Comparison of ENCODE assay signal across 19 cellular contexts in the genomic region with DNA sequence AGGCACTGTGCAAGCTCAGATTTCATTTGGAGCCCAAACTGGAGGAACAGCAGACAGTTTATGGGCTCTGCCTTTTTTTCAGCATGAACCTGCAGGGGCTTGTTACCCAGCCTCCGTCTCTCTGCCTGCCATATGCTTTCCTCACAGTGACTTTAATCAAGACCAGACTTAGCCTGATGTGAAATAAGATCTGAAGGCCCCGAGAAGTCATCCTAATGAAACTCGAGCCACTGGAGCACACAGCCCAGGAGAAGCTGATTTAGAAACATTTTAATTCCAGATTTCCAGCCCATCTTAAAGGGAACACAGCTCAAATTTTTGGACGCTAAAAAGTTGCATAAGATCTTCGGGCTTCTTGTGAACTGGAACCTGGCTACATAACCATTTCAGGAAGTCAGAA. TPM values are rescaled to one million over a fixed set of nuclear protein-coding genes. Genes with fewer than 3 reads are reported as not detected.
DNase-seq lines count a peak whose midpoint lies in the region; TF ChIP-seq lines count a peak whose summit lies in the region.
"Had no signal": no experiment of that assay in that cellular context is flagged by ENCODE, and none has a peak within 500 bp of the region (broad histone marks: within the 10 kb centered on the region; RNA-seq: fewer than 3 reads in every experiment).

No MANE protein-coding gene starts in this region.

- 80 to 89% methylated on average over 4 to 5 of the region's 5 CpGs for WGBS in endodermal cell (ENCODE audit: insufficient coverage in 1 of 2, insufficient read length in 1 of 2), 2 experiments
- WGBS in neuronal stem cell (ENCODE audit: extremely low coverage in 2 of 2, insufficient read length in 2 of 2, insufficient replicate concordance in 1 of 2), 2 donors, result no CpG with 5 or more reads among the region's 5 CpGs
- 63 to 66% methylated on average over 2 to 5 of the region's 5 CpGs for WGBS in transverse colon (ENCODE audit: low coverage in 1 of 2), 2 donors

- no peak overlapping the region for H2BK120ac ChIP-seq in neuronal stem cell (ENCODE audit: low read depth, low read length)

- no peaks in the 10 kb centered on the region for H3K9me3 Mint-ChIP-seq in endodermal cell
- H3K9me3 Mint-ChIP-seq in activated T-helper 2 cell treated with anti-CD3 and anti-CD28 coated beads, Interferon-gamma antibody, Interleukin-2, Interleukin-4, amounts not matched to agents 10 μg/mL and 5 μg/mL and 100 μg/mL, durations not matched to agents 14 hours and 24 hours and 36 hours, result no peaks in the 10 kb centered on the region
- H3K9me3 Mint-ChIP-seq: activated CD4-positive, alpha-beta memory T cell treated with anti-CD3 and anti-CD28 coated beads, Interleukin-2, amount 10 ng/mL, durations not matched to agents 7 days and 5 days had no signal

- H3K36me3 Mint-ChIP-seq in endodermal cell (ENCODE audit: low read depth), result no peaks in the 10 kb centered on the region
- no peaks in the 10 kb centered on the region for H3K36me3 Mint-ChIP-seq in activated T-helper 2 cell treated with anti-CD3 and anti-CD28 coated beads, Interferon-gamma antibody, Interleukin-2, Interleukin-4, amounts not matched to agents 10 μg/mL and 5 μg/mL and 100 μg/mL, durations not matched to agents 14 hours and 24 hours and 36 hours (ENCODE audit: low read depth)

- H3K4me1 Mint-ChIP-seq in endodermal cell, result no peaks in the 10 kb centered on the region
- H3K4me1 Mint-ChIP-seq in activated T-helper 2 cell treated with anti-CD3 and anti-CD28 coated beads, Interferon-gamma antibody, Interleukin-2, Interleukin-4, amounts not matched to agents 10 μg/mL and 5 μg/mL and 100 μg/mL, durations not matched to agents 14 hours and 24 hours and 36 hours (ENCODE audit: low read depth), result no peaks in the 10 kb centered on the region
- H3K4me1 Mint-ChIP-seq: activated CD4-positive, alpha-beta memory T cell treated with anti-CD3 and anti-CD28 coated beads, Interleukin-2, amount 10 ng/mL, durations not matched to agents 7 days and 5 days had no signal

- DNase-seq in DMS 273 treated with DMSO at 0.1 percent for 48 hours (lab: John Stamatoyannopoulos, UW) (peak; percentile 79), NCI-H2171 (lab: John Stamatoyannopoulos, UW) (peak; percentile 72), endodermal cell (no peak), neuronal stem cell (ENCODE audit: low spot score) (no peak), COR-L47 (lab: John Stamatoyannopoulos, UW) (no peak), transverse colon (no peak)
- DNase-seq in stimulated activated CD4-positive, alpha-beta T cell treated with anti-CD3 and anti-CD28 coated beads, Interleukin-1b, Interleukin-23, amount 100 ng/mL, for 48 hours, result no peak
- no peak for DNase-seq in activated T-helper 2 cell treated with anti-CD3 and anti-CD28 coated beads, Interferon-gamma antibody, Interleukin-2, Interleukin-4, amounts not matched to agents 10 μg/mL and 5 μg/mL and 100 μg/mL, durations not matched to agents 14 hours and 24 hours and 36 hours (ENCODE audit: low spot score)
- DNase-seq: activated CD4-positive, alpha-beta memory T cell treated with anti-CD3 and anti-CD28 coated beads, Interleukin-2, amount 10 ng/mL, durations not matched to agents 7 days and 5 days; activated T-cell treated with anti-CD3 and anti-CD28 coated beads, Interleukin-2, amount 50 U/mL, for 48 hours; DMS53; glutamatergic neuron; KG1; NCI-H1436; NCI-H526; PC-9; SW 1271 had no signal

- in situ Hi-C loops in transverse colon (cut with MboI; ENCODE audit: low pct_ligation_motif_present in 1 of 4, low pct_unique_long_range_greater_than_20kb in 1 of 4, low sequenced_read_pairs in 3 of 4), result no loop called here

- H3K18ac ChIP-seq in neuronal stem cell (ENCODE audit: low read length), result no peak overlapping the region

- no peak overlapping the region for H4K8ac ChIP-seq in neuronal stem cell (ENCODE audit: low read depth, low read length)

- no peak overlapping the region for H3K4ac ChIP-seq in neuronal stem cell (ENCODE audit: low read length)

- no peaks in the 10 kb centered on the region for H3K79me1 ChIP-seq in neuronal stem cell (ENCODE audit: low read depth, low read length)

- no peak overlapping the region for H3K4me3 Mint-ChIP-seq in endodermal cell
- H3K4me3 Mint-ChIP-seq in activated T-helper 2 cell treated with anti-CD3 and anti-CD28 coated beads, Interferon-gamma antibody, Interleukin-2, Interleukin-4, amounts not matched to agents 10 μg/mL and 5 μg/mL and 100 μg/mL, durations not matched to agents 14 hours and 24 hours and 36 hours (ENCODE audit: low read depth), result no peak overlapping the region
- H3K4me3 Mint-ChIP-seq: activated CD4-positive, alpha-beta memory T cell treated with anti-CD3 and anti-CD28 coated beads, Interleukin-2, amount 10 ng/mL, durations not matched to agents 7 days and 5 days had no signal

- H2BK15ac ChIP-seq in neuronal stem cell (ENCODE audit: low read length), result no peak overlapping the region

- H3K14ac ChIP-seq in neuronal stem cell (ENCODE audit: low read length), result no peak overlapping the region

- H3K27ac Mint-ChIP-seq in endodermal cell, result no peak overlapping the region
- no peak overlapping the region for H3K27ac Mint-ChIP-seq in activated T-helper 2 cell treated with anti-CD3 and anti-CD28 coated beads, Interferon-gamma antibody, Interleukin-2, Interleukin-4, amounts not matched to agents 10 μg/mL and 5 μg/mL and 100 μg/mL, durations not matched to agents 14 hours and 24 hours and 36 hours
- H3K27ac Mint-ChIP-seq: activated CD4-positive, alpha-beta memory T cell treated with anti-CD3 and anti-CD28 coated beads, Interleukin-2, amount 10 ng/mL, durations not matched to agents 7 days and 5 days had no signal

- H2AK5ac ChIP-seq in neuronal stem cell (ENCODE audit: low read depth, low read length), result no peak overlapping the region

- H3K9ac ChIP-seq in endodermal cell (ENCODE audit: extremely low read depth, low read length, poor library complexity, severe bottlenecking) (no peak overlapping the region), neuronal stem cell (ENCODE audit: low read depth, low read length, poor library complexity) (no peak overlapping the region)
- H3K9ac ChIP-seq: BLaER1 had no signal

- peak overlapping the region; percentile 78 for H2AFZ ChIP-seq in neuronal stem cell (ENCODE audit: low read length)
- H2AFZ ChIP-seq: PC-9 had no signal

- H2BK12ac ChIP-seq in neuronal stem cell (ENCODE audit: low read length), result no peak overlapping the region

- H3K27ac ChIP-seq in endodermal cell (ENCODE audit: low read depth, low read length), result peak overlapping the region; percentile 27
- H3K27ac ChIP-seq in neuronal stem cell (replicated peaks; ENCODE audit: low read length), result no peak overlapping the region
- H3K27ac ChIP-seq in transverse colon, result no peak overlapping the region
- H3K27ac ChIP-seq: BLaER1, PC-9, suprapubic skin had no signal

- H3K27me3 Mint-ChIP-seq in endodermal cell (ENCODE audit: insufficient read depth), result no peaks in the 10 kb centered on the region
- H3K27me3 Mint-ChIP-seq in activated T-helper 2 cell treated with anti-CD3 and anti-CD28 coated beads, Interferon-gamma antibody, Interleukin-2, Interleukin-4, amounts not matched to agents 10 μg/mL and 5 μg/mL and 100 μg/mL, durations not matched to agents 14 hours and 24 hours and 36 hours (ENCODE audit: low read depth), result no peaks in the 10 kb centered on the region
- H3K27me3 Mint-ChIP-seq: activated CD4-positive, alpha-beta memory T cell treated with anti-CD3 and anti-CD28 coated beads, Interleukin-2, amount 10 ng/mL, durations not matched to agents 7 days and 5 days had no signal

- no peak overlapping the region for H3K23ac ChIP-seq in neuronal stem cell (ENCODE audit: low read depth, low read length, poor library complexity)

- no peaks in the 10 kb centered on the region for H3K27me3 ChIP-seq in endodermal cell (ENCODE audit: control insufficient read depth, insufficient read depth, low read length, poor library complexity, severe bottlenecking)
- H3K27me3 ChIP-seq in neuronal stem cell (ENCODE audit: control insufficient read depth in 3 of 3, insufficient read depth in 3 of 3, low read depth in 1 of 3, low read length in 3 of 3), result no peaks in the 10 kb centered on the region
- H3K27me3 ChIP-seq in transverse colon, result no peaks in the 10 kb centered on the region
- H3K27me3 ChIP-seq: BLaER1, suprapubic skin had no signal

- H3K4me3 ChIP-seq in endodermal cell (ENCODE audit: low read length), result no peak overlapping the region
- H3K4me3 ChIP-seq in neuronal stem cell (ENCODE audit: low read length in 2 of 2), result no peak overlapping the region
- H3K4me3 ChIP-seq in transverse colon, result no peak overlapping the region
- H3K4me3 ChIP-seq: BLaER1, PC-9, suprapubic skin had no signal

- TF ChIP-seq CTCF in endodermal cell (conservative IDR thresholded peaks at IDR 0.05), result no peak
- TF ChIP-seq CTCF in transverse colon (IDR thresholded peaks at IDR 0.05), result no peak

- intact Hi-C loops in activated T-helper 2 cell treated with anti-CD3 and anti-CD28 coated beads, Interferon-gamma antibody, Interleukin-2, Interleukin-4, amounts not matched to agents 10 μg/mL and 5 μg/mL and 100 μg/mL, durations not matched to agents 14 hours and 24 hours and 36 hours (cut with micrococcal nuclease), result no loop called here
- intact Hi-C loops in transverse colon (cut with DNase I; ENCODE audit: low total_unique reads), result no loop called here

- H3K9me3 ChIP-seq in endodermal cell (ENCODE audit: control insufficient read depth, low read length), result no peaks in the 10 kb centered on the region
- H3K9me3 ChIP-seq in neuronal stem cell (replicated peaks in 1 of 2; ENCODE audit: control insufficient read depth in 2 of 2, insufficient read depth in 1 of 2, low read depth in 1 of 2, low read length in 2 of 2), result no peaks in the 10 kb centered on the region
- no peaks in the 10 kb centered on the region for H3K9me3 ChIP-seq in transverse colon
- H3K9me3 ChIP-seq: BLaER1, suprapubic skin had no signal

- H4K91ac ChIP-seq in neuronal stem cell (ENCODE audit: low read depth, low read length, poor library complexity), result no peak overlapping the region

- no peak overlapping the region for H3K4me2 ChIP-seq in neuronal stem cell (ENCODE audit: insufficient read depth, low read length, poor library complexity, severe bottlenecking)
- H3K4me2 ChIP-seq: BLaER1, PC-9 had no signal

- H2BK5ac ChIP-seq in neuronal stem cell (ENCODE audit: low read length), result no peak overlapping the region

- no peak for TF ChIP-seq EP300 in transverse colon (IDR thresholded peaks at IDR 0.05; ENCODE audit: low read depth)

- no peak for TF ChIP-seq POLR2A in transverse colon (IDR thresholded peaks at IDR 0.05)

- H3K4me1 ChIP-seq in endodermal cell (ENCODE audit: control insufficient read depth, insufficient read depth, low read length), result no peaks in the 10 kb centered on the region
- H3K4me1 ChIP-seq in neuronal stem cell (ENCODE audit: control insufficient read depth in 2 of 2, insufficient read depth in 1 of 2, low read depth in 1 of 2, low read length in 2 of 2), result peaks cover 0 to 20% of the 10 kb centered on the region in 2 donors
- H3K4me1 ChIP-seq in transverse colon, result no peaks in the 10 kb centered on the region
- H3K4me1 ChIP-seq: BLaER1 had no signal

- H3K36me3 ChIP-seq in endodermal cell (ENCODE audit: control insufficient read depth, insufficient read depth, low read length) (no peaks in the 10 kb centered on the region), neuronal stem cell (replicated peaks in 1 of 2; ENCODE audit: control insufficient read depth in 2 of 2, insufficient read depth in 2 of 2, low read length in 2 of 2) (no peaks in the 10 kb centered on the region), transverse colon (no peaks in the 10 kb centered on the region)
- H3K36me3 ChIP-seq: BLaER1, suprapubic skin had no signal

RNA-seq across cellular contexts. Expression of gene SPATA18, which starts 55.6 kb away (rescaled TPM):
- total RNA-seq in endodermal cell, result 1 to 10 TPM; 1.4 to 3.3 TPM
- 3.9 TPM for polyA plus RNA-seq in endodermal cell (2013, experiment 1 of 2)
- polyA plus RNA-seq in endodermal cell (2013, experiment 2 of 2), result 2.6 TPM
- polyA plus RNA-seq in neuronal stem cell (2013, experiment 1 of 2), result 5.2 TPM
- 5.5 TPM for polyA plus RNA-seq in neuronal stem cell (2013, experiment 2 of 2)
- total RNA-seq in activated T-helper 2 cell treated with anti-CD3 and anti-CD28 coated beads, Interferon-gamma antibody, Interleukin-2, Interleukin-4, amounts not matched to agents 10 μg/mL and 5 μg/mL and 100 μg/mL, durations not matched to agents 14 hours and 24 hours and 36 hours, result 0.16 TPM in 1 of 2 replicates, not detected in the other
- 10 to 100 TPM in 1 of 4 donors, 1 to 10 TPM in 3; 3.0 to 11.2 (median 7.9) TPM for total RNA-seq in transverse colon

Comparison
In these comparisons a context has a peak if more than half of its experiments do, and no peak if none do; other contexts are left out.
1. DNase-seq: peak in DMS 273 treated with DMSO at 0.1 percent for 48 hours (single experiment) and NCI-H2171 (single experiment); none in endodermal cell (single experiment), neuronal stem cell (single experiment), stimulated activated CD4-positive, alpha-beta T cell treated with anti-CD3 and anti-CD28 coated beads, Interleukin-1b, Interleukin-23, amount 100 ng/mL, for 48 hours (single experiment), COR-L47 (single experiment), activated T-helper 2 cell treated with anti-CD3 and anti-CD28 coated beads, Interferon-gamma antibody, Interleukin-2, Interleukin-4, amounts not matched to agents 10 μg/mL and 5 μg/mL and 100 μg/mL, durations not matched to agents 14 hours and 24 hours and 36 hours (single experiment) and transverse colon (single experiment).